ENCODE assay signal across 16 cellular contexts in genomic region chr16:85777583-85778310, GRCh38. TPM values are rescaled to one million over a fixed set of nuclear protein-coding genes. Genes with fewer than 3 reads are reported as not detected.
DNase-seq lines count a peak whose midpoint lies in the region; ATAC-seq, FAIRE-seq and TF ChIP-seq lines count a peak whose summit lies in the region.
"Had no signal": no experiment of that assay in that cellular context is flagged by ENCODE, and none has a peak within 500 bp of the region (broad histone marks: within the 10 kb centered on the region; RNA-seq: fewer than 3 reads in every experiment).

No MANE protein-coding gene starts in this region.

- peak overlapping the region; percentile 46 for H3K4me2 ChIP-seq in mammary epithelial cell (ENCODE audit: insufficient read depth, low read depth, low read length)

- no peak for ATAC-seq in T-cell (replicated peaks in 1 of 4)

- no peak overlapping the region for H2AFZ ChIP-seq in mammary epithelial cell (ENCODE audit: low read depth, low read length)

- no peaks in the 10 kb centered on the region for H3K27me3 Mint-ChIP-seq in Calu3 (ENCODE audit: unreplicated experiment)
- no peaks in the 10 kb centered on the region for H3K27me3 Mint-ChIP-seq in neural crest cell (ENCODE audit: low read depth)
- H3K27me3 Mint-ChIP-seq in T-cell: no peaks in the 10 kb centered on the region
- no peaks in the 10 kb centered on the region for H3K27me3 Mint-ChIP-seq in T-helper 2 cell treated with Interferon-gamma antibody and Interleukin-4, amounts not matched to agents 5 μg/mL and 100 μg/mL, for 36 hours (ENCODE audit: low read depth)
- H3K27me3 Mint-ChIP-seq: B cell had no signal

- peaks cover 25% of the 10 kb centered on the region for H3K4me1 ChIP-seq in mammary epithelial cell (ENCODE audit: insufficient read depth, low read length)
- H3K4me1 ChIP-seq: SJCRH30 had no signal

- no peak for TF ChIP-seq CTCF in Calu3 (IDR thresholded peaks at IDR 0.05; ENCODE audit: unreplicated experiment)
- TF ChIP-seq CTCF in mammary epithelial cell (conservative IDR thresholded peaks at IDR 0.05 in 1 of 2, IDR thresholded peaks at IDR 0.05 in 1 of 2; ENCODE audit: extremely low read depth in 1 of 2, insufficient read depth in 1 of 2, low read depth in 1 of 2, low read length in 2 of 2): no peak
- no peak for TF ChIP-seq CTCF in neural crest cell (conservative IDR thresholded peaks at IDR 0.05)

- TF ChIP-seq EP300 in Ishikawa (IDR thresholded peaks at IDR 0.05; ENCODE audit: borderline replicate concordance): no peak

- peaks cover 24% of the 10 kb centered on the region for H3K79me2 ChIP-seq in mammary epithelial cell (ENCODE audit: insufficient read depth, low read length)

- TF ChIP-seq RAD21 in Ishikawa (IDR thresholded peaks at IDR 0.05; ENCODE audit: low read depth): no peak

- 18% methylated on average over 4 of the region's 4 CpGs for WGBS in mammary epithelial cell (ENCODE audit: low coverage, missing lambda C conversion rate)

- no peaks in the 10 kb centered on the region for H3K27me3 ChIP-seq in mammary epithelial cell (ENCODE audit: insufficient read depth, low read length)
- H3K27me3 ChIP-seq: brain microvascular endothelial cell, SJCRH30 had no signal

- H4K20me1 ChIP-seq in mammary epithelial cell (ENCODE audit: insufficient read depth, low read length): no peaks in the 10 kb centered on the region

- H3K9me3 Mint-ChIP-seq in Calu3 (ENCODE audit: low read depth, unreplicated experiment) (no peaks in the 10 kb centered on the region), neural crest cell (no peaks in the 10 kb centered on the region), T-cell (no peaks in the 10 kb centered on the region)
- H3K9me3 Mint-ChIP-seq in T-helper 2 cell treated with Interferon-gamma antibody and Interleukin-4, amounts not matched to agents 5 μg/mL and 100 μg/mL, for 36 hours: no peaks in the 10 kb centered on the region

- POLR2A ChIA-PET in T-cell (lab: Charles Lee): interaction anchor here in 1 of 2 donors (0.6 kb wide), 1 partner anchor 85 kb away, joined by 3 read pairs; no protein-coding TSS in a partner anchor

- no peak overlapping the region for H3K4me3 ChIP-seq in mammary epithelial cell (replicated peaks in 1 of 3; ENCODE audit: insufficient read depth in 1 of 3, low read depth in 2 of 3, low read length in 3 of 3)
- H3K4me3 ChIP-seq: SJCRH30 had no signal

- in situ Hi-C loops in mammary epithelial cell (cut with MboI; ENCODE audit: low sequenced_read_pairs in 2 of 2): no loop called here

- H3K4me1 Mint-ChIP-seq in Calu3 (ENCODE audit: low read depth, unreplicated experiment) (peaks cover 10% of the 10 kb centered on the region), neural crest cell (no peaks in the 10 kb centered on the region), T-cell (no peaks in the 10 kb centered on the region)
- no peaks in the 10 kb centered on the region for H3K4me1 Mint-ChIP-seq in T-helper 2 cell treated with Interferon-gamma antibody and Interleukin-4, amounts not matched to agents 5 μg/mL and 100 μg/mL, for 36 hours (ENCODE audit: low read depth)
- H3K4me1 Mint-ChIP-seq: B cell had no signal

- DNase-seq in Calu3: peak; percentile 40
- DNase-seq in mammary epithelial cell: peak; percentile 88
- no peak for DNase-seq in neural crest cell (ENCODE audit: low read depth, low spot score)
- no peak for DNase-seq in GM12892 (ENCODE audit: insufficient read length)
- DNase-seq in T-cell: no peak
- no peak for DNase-seq in DMS153 treated with DMSO at 0.1 percent for 48 hours (lab: John Stamatoyannopoulos, UW; ENCODE audit: unreplicated experiment)
- DNase-seq in T-helper 2 cell treated with Interferon-gamma antibody and Interleukin-4, amounts not matched to agents 5 μg/mL and 100 μg/mL, for 36 hours (ENCODE audit: low spot score): no peak
- DNase-seq: activated naive CD4-positive, alpha-beta T cell; brain microvascular endothelial cell; DMS153; foreskin melanocyte; NCI-H2081; NCI-H774 had no signal

- no peak overlapping the region for H3K9ac ChIP-seq in mammary epithelial cell (ENCODE audit: insufficient read depth, low read length)

- H3K27ac ChIP-seq in mammary epithelial cell (ENCODE audit: insufficient read depth, low read depth, low read length): peak overlapping the region; percentile 39
- H3K27ac ChIP-seq: brain microvascular endothelial cell, SJCRH30 had no signal

- H3K36me3 Mint-ChIP-seq in Calu3 (ENCODE audit: insufficient read depth, unreplicated experiment) (peaks cover 17% of the 10 kb centered on the region), neural crest cell (ENCODE audit: low read depth) (peaks cover 2% of the 10 kb centered on the region), T-cell (peaks cover 45% of the 10 kb centered on the region)
- peaks cover 21% of the 10 kb centered on the region for H3K36me3 Mint-ChIP-seq in T-helper 2 cell treated with Interferon-gamma antibody and Interleukin-4, amounts not matched to agents 5 μg/mL and 100 μg/mL, for 36 hours (ENCODE audit: low read depth)

- BruUV-seq in Calu3 (replicated peaks; lab: Mats Ljungman, UMichigan) (no TSS peak), mammary epithelial cell (replicated peaks; lab: Mats Ljungman, UMichigan) (no TSS peak)

- H3K9me3 ChIP-seq in mammary epithelial cell (replicated peaks; ENCODE audit: insufficient read depth, low read length): no peaks in the 10 kb centered on the region
- H3K9me3 ChIP-seq: SJCRH30 had no signal

- CTCF ChIA-PET in Calu3 (lab: Charles Lee): interaction anchor here (0.6 kb wide), 1 partner anchor 19 kb away, joined by 4 read pairs; no protein-coding TSS in a partner anchor
- CTCF ChIA-PET in mammary epithelial cell (lab: Charles Lee; ENCODE audit: low non-redundant PET): interaction anchor here (1.0 kb wide), 1 partner anchor 343 kb away, joined by 4 read pairs; no protein-coding TSS in a partner anchor
- CTCF ChIA-PET in T-cell (lab: Charles Lee): interaction anchor here in 1 of 2 donors (0.9 kb wide), 1 partner anchor 42 kb away, joined by 4 read pairs; no protein-coding TSS in a partner anchor

- dilution Hi-C loops in mammary epithelial cell (cut with HindIII; ENCODE audit: low sequenced_read_pairs): no loop called here

- peaks cover 24% of the 10 kb centered on the region for H3K36me3 ChIP-seq in mammary epithelial cell (ENCODE audit: insufficient read depth, low read length)
- H3K36me3 ChIP-seq: SJCRH30 had no signal

- no peak for FAIRE-seq in GM12892 (lab: Jason Lieb, UNC)

- intact Hi-C loops in Calu3 (cut with micrococcal nuclease; ENCODE audit: unreplicated experiment) (no loop called here), mammary epithelial cell (cut with micrococcal nuclease) (no loop called here)

- H3K4me3 Mint-ChIP-seq in Calu3 (ENCODE audit: low read depth, unreplicated experiment) (no peak overlapping the region), neural crest cell (no peak overlapping the region), T-cell (no peak overlapping the region)
- no peak overlapping the region for H3K4me3 Mint-ChIP-seq in T-helper 2 cell treated with Interferon-gamma antibody and Interleukin-4, amounts not matched to agents 5 μg/mL and 100 μg/mL, for 36 hours
- H3K4me3 Mint-ChIP-seq: B cell had no signal

- no peak for TF ChIP-seq POLR2A in GM12892 (IDR thresholded peaks at IDR 0.05; ENCODE audit: low read depth, low read length)

- H3K27ac Mint-ChIP-seq in Calu3 (ENCODE audit: unreplicated experiment) (no peak overlapping the region), neural crest cell (ENCODE audit: unreplicated experiment) (peak overlapping the region; percentile 43), T-cell (peak overlapping the region in 1 of 2 donors; percentile 16)
- no peak overlapping the region for H3K27ac Mint-ChIP-seq in T-helper 2 cell treated with Interferon-gamma antibody and Interleukin-4, amounts not matched to agents 5 μg/mL and 100 μg/mL, for 36 hours
- H3K27ac Mint-ChIP-seq: B cell had no signal

TF ChIP-seq in Ishikawa, 13 proteins besides CTCF, POLR2A, EP300 and RAD21 (continues in another document):
- TF ChIP-seq TCF12 (IDR thresholded peaks at IDR 0.05; ENCODE audit: low read depth): no peak
- no peak for TF ChIP-seq CREB1 (IDR thresholded peaks at IDR 0.05; ENCODE audit: low read depth)
- no peak for TF ChIP-seq ZBTB7A (IDR thresholded peaks at IDR 0.05; ENCODE audit: low read depth)
- no peak for TF ChIP-seq FOXM1 (IDR thresholded peaks at IDR 0.05; ENCODE audit: borderline replicate concordance, low read depth)
- TF ChIP-seq YY1 (IDR thresholded peaks at IDR 0.05; ENCODE audit: low read depth): no peak

RNA-seq across cellular contexts. Expression of gene EMC8, which starts 21.6 kb away (rescaled TPM):
- total RNA-seq in Calu3 (2022) (61.5 and 62.7 TPM in 2 replicates), mammary epithelial cell (10 to 100 TPM; 28.3 to 48.3 TPM), neural crest cell (44.1 and 48.3 TPM in 2 replicates), T-cell (10 to 100 TPM; 27.3 to 34.8 (median 31.1) TPM)
- polyA plus RNA-seq in mammary epithelial cell: 45.4 TPM
- 69.7 TPM for polyA minus RNA-seq in mammary epithelial cell
- polyA plus RNA-seq in GM12892 (2012; ENCODE audit: missing spikeins): 14.5 TPM

RNA-seq across cellular contexts. Expression of gene COX4I1, which starts 21.7 kb away (rescaled TPM):
- 609 and 639 TPM in 2 replicates for total RNA-seq in Calu3 (2022)
- total RNA-seq in mammary epithelial cell: 100 to 1,000 TPM; 229 to 458 TPM
- polyA plus RNA-seq in mammary epithelial cell: 747 TPM
- polyA minus RNA-seq in mammary epithelial cell: 445 TPM
- total RNA-seq in neural crest cell: 426 and 434 TPM in 2 replicates
- polyA plus RNA-seq in GM12892 (2012; ENCODE audit: missing spikeins): 895 TPM
- total RNA-seq in T-cell: 100 to 1,000 TPM; 542 to 606 (median 574) TPM

RNA-seq across cellular contexts. Expression of gene C16orf74, which starts 26.9 kb away (rescaled TPM):
- total RNA-seq in Calu3 (2022) (2.2 and 3.4 TPM in 2 replicates), mammary epithelial cell (100 to 1,000 TPM in 1 of 2 donors, 10 to 100 TPM in 1; 19.7 to 121 TPM), neural crest cell (1.2 TPM in 2 replicates), T-cell (10 to 100 TPM in 3 of 5 donors, 1 to 10 TPM in 2; 3.1 to 21.7 (median 15.6) TPM)
- 81.5 TPM for polyA plus RNA-seq in mammary epithelial cell
- polyA minus RNA-seq in mammary epithelial cell: 37.0 TPM
- polyA plus RNA-seq in GM12892 (2012; ENCODE audit: missing spikeins): 5.9 TPM

Comparison
In these comparisons a context has a peak if more than half of its experiments do, and no peak if none do; other contexts are left out.
1. DNase-seq: peak in Calu3 (single experiment) and mammary epithelial cell (single experiment); none in neural crest cell (single experiment), GM12892 (single experiment), T-cell (0 of 34), DMS153 treated with DMSO at 0.1 percent for 48 hours (single experiment) and T-helper 2 cell treated with Interferon-gamma antibody and Interleukin-4, amounts not matched to agents 5 μg/mL and 100 μg/mL, for 36 hours (single experiment).